In genomic region chr3:90044417-90044816, GRCh38 we compare ENCODE assay signal across 2 cellular contexts.
A peak's percentile ranks its signal among the peaks of the same experiment; 100 is the strongest.
TF ChIP-seq lines count a peak whose summit lies in the region.

No MANE protein-coding gene starts in this region.

TF ChIP-seq in A549, 52 proteins besides CTCF, POLR2A, EP300 and RAD21:
- TF ChIP-seq MAFK (IDR thresholded peaks at IDR 0.05; ENCODE audit: partially characterized antibody) (peak; percentile 84), JUNB (IDR thresholded peaks at IDR 0.05) (no peak)

TF ChIP-seq in H1, 55 proteins besides CTCF, POLR2A, EP300 and RAD21:
- TF ChIP-seq MAFK (IDR thresholded peaks at IDR 0.05; ENCODE audit: low read depth, low read length) (peak; percentile 59; the same call in 1 of the 2 replicates), JUN (IDR thresholded peaks at IDR 0.05; ENCODE audit: low read depth, low read length) (no peak)
TF ChIP-seq in H1: peak in this region for 1.
